Comparison of ENCODE assay signal across 8 cellular contexts in genomic region chrX:2500091-2500680, GRCh38. TPM values are rescaled to one million over a fixed set of nuclear protein-coding genes. Genes with fewer than 3 reads are reported as not detected.
DNase-seq lines count a peak whose midpoint lies in the region; ATAC-seq, FAIRE-seq and TF ChIP-seq lines count a peak whose summit lies in the region.

No MANE protein-coding gene starts in this region.

- H3K27me3 ChIP-seq in ovary: no peaks in the 10 kb centered on the region

- peak; percentile 51 for ATAC-seq in GM19455 (IDR thresholded peaks at IDR 0.05; ENCODE audit: unreplicated experiment)

- no peaks in the 10 kb centered on the region for H3K9me3 ChIP-seq in ovary

- TF ChIP-seq EP300 in ovary (IDR thresholded peaks at IDR 0.05): no peak

- TF ChIP-seq POLR2A in ovary (IDR thresholded peaks at IDR 0.05): no peak
- no peak for TF ChIP-seq POLR2A in GM12891 (IDR thresholded peaks at IDR 0.05; ENCODE audit: low read depth, low read length)

- intact Hi-C loops in ovary (cut with DNase I): no loop called here

- DNase-seq in AG20443 (ENCODE audit: low spot score) (peak; percentile 77), HS-5 (ENCODE audit: low read depth) (peak; percentile 35), glomerular visceral epithelial cell (ENCODE audit: extremely low spot score) (peak; percentile 40), ovary (peak; percentile 38 to 65 (median 60)), SW 1271 (lab: John Stamatoyannopoulos, UW) (no peak), GM12891 (ENCODE audit: insufficient read length, low spot score) (no peak)
- peak; percentile 45 to 57 for DNase-seq in activated T-cell treated with anti-CD3 and anti-CD28 coated beads, Interleukin-2, amount 50 U/mL, for 48 hours

- H3K27ac ChIP-seq in ovary: peak overlapping the region; percentile 88 to 97

- 0 to 5% (median 3%) methylated on average over 20 to 54 of the region's 54 CpGs for WGBS in ovary, 3 donors

- peak overlapping the region; percentile 72 for H3K4me3 ChIP-seq in ovary

- FAIRE-seq in GM12891 (lab: Jason Lieb, UNC): no peak

- no peaks in the 10 kb centered on the region for H3K36me3 ChIP-seq in ovary

- no peak for TF ChIP-seq CTCF in ovary (IDR thresholded peaks at IDR 0.05)

- H3K4me1 ChIP-seq in ovary (ENCODE audit: insufficient read depth): peaks cover 5% of the 10 kb centered on the region

TF ChIP-seq in GM12891, 5 proteins besides CTCF, POLR2A, EP300 and RAD21:
- TF ChIP-seq TAF1 (IDR thresholded peaks at IDR 0.05; ENCODE audit: low read depth, low read length) (no peak), SPI1 (IDR thresholded peaks at IDR 0.05; ENCODE audit: low read depth, low read length) (no peak), PAX5 (IDR thresholded peaks at IDR 0.05; ENCODE audit: insufficient read depth, low read length, severe bottlenecking) (no peak), POLR2AphosphoS5 (IDR thresholded peaks at IDR 0.05; ENCODE audit: low read depth, low read length) (no peak; the same call in 1 of the 2 replicates), POU2F2 (IDR thresholded peaks at IDR 0.05; ENCODE audit: low read depth, low read length) (no peak)

RNA-seq across cellular contexts. Expression of gene DHRSX, which starts 0.6 kb away (rescaled TPM):
- 10 to 100 TPM; 12.2 to 25.9 (median 20.4) TPM for total RNA-seq in ovary
- polyA plus RNA-seq in ovary: 10 to 100 TPM; 19.0 to 23.1 TPM
- polyA plus RNA-seq in GM12891 (2012; ENCODE audit: low read depth, missing spikeins): 19.1 TPM

RNA-seq across cellular contexts. Expression of gene ZBED1, which starts 0.6 kb away (rescaled TPM):
- 10 to 100 TPM; 23.4 to 39.0 (median 25.9) TPM for total RNA-seq in ovary
- 10 to 100 TPM; 26.0 to 28.8 TPM for polyA plus RNA-seq in ovary
- 26.6 TPM for polyA plus RNA-seq in GM12891 (2012; ENCODE audit: low read depth, missing spikeins)

Comparison
In these comparisons a context has a peak if more than half of its experiments do, and no peak if none do; other contexts are left out.
1. DNase-seq: peak in AG20443 (single experiment), HS-5 (single experiment), activated T-cell treated with anti-CD3 and anti-CD28 coated beads, Interleukin-2, amount 50 U/mL, for 48 hours (2 of 2), glomerular visceral epithelial cell (single experiment) and ovary (5 of 5); none in SW 1271 (0 of 2) and GM12891 (single experiment).